In the genomic region with DNA sequence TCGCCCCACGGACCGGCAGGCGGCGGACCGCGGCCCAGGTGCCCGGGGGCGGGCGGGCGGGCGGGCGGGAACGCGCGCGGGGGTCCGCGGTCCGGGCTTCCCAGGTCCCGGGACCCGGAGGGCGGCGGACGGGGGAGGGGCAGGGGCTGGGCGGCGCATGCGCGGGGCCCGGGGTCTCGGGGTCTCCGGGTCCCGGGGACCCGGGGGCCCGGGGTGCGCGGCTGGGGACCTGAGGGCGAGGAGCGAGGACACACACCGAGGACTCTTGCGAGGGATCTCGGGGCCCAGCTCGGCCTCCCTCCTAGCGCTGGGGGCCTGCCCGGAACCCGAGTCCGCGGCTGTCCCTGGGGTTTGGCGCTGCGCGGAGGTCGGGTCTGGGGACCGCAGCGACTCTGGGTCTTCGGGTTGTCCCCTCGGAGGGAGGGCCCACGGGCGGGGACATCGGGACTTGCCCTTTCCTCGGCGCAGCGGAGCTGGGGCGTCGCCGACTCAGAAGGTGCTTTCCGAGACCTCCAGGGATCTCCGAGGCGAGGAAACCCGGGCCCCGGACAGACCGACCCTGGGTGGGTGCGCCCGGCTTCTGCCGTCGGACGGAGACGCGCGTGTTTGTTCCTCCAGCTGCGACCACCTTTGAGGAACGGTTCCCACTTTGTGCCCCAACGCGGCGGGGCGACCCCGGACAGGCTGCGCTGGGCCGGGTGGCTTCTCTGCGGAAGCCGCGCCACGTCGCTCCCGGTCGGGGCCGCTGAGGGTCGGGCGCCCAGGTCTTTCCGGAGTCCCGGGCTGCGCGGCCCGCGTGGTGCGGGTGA, we compare ENCODE assay signal across 8 cellular contexts. TPM values are rescaled to one million over a fixed set of nuclear protein-coding genes. Genes with fewer than 3 reads are reported as not detected.
DNase-seq lines count a peak whose midpoint lies in the region; ATAC-seq, FAIRE-seq and TF ChIP-seq lines count a peak whose summit lies in the region.

No MANE protein-coding gene starts in this region.

- peak overlapping the region; percentile 81 for H2AFZ ChIP-seq in endothelial cell of umbilical vein (ENCODE audit: low read depth, low read length)

- peak overlapping the region; percentile 13 for H3K9ac ChIP-seq in endothelial cell of umbilical vein (replicated peaks; ENCODE audit: extremely low read depth, insufficient read depth, low read length)

- no TSS peak for BruUV-seq in endothelial cell of umbilical vein (replicated peaks; lab: Mats Ljungman, UMichigan)

- intact Hi-C loops in CD8-positive, alpha-beta T cell (cut with DNase I, micrococcal nuclease), result loop anchor here (1.0 kb wide), 4 partner anchors 99 to 184 kb away; a partner anchor contains a TSS
- intact Hi-C loops in endothelial cell of umbilical vein (cut with micrococcal nuclease), result no loop called here

- POLR2A ChIA-PET in CD8-positive, alpha-beta T cell (lab: Charles Lee), result interaction anchor here (0.7 to 2.0 kb wide), 3 partner anchors 10 to 98 kb away, joined by 3 to 4 read pairs (median 3); no protein-coding TSS in a partner anchor
- POLR2A ChIA-PET in endothelial cell of umbilical vein (lab: Charles Lee), result no interaction called here

- peak overlapping the region; percentile 77 for H3K27ac Mint-ChIP-seq in CD8-positive, alpha-beta T cell
- peak overlapping the region in 5 of 6 donors; percentile 33 to 91 (median 74) for H3K27ac Mint-ChIP-seq in naive B cell
- H3K27ac Mint-ChIP-seq in stimulated activated naive CD8-positive, alpha-beta T cell treated with anti-CD3 and anti-CD28 coated beads, Interleukin-15, amount 100 ng/mL, for 72 hours, result peak overlapping the region; percentile 82 to 88

- H3K79me2 ChIP-seq in endothelial cell of umbilical vein (ENCODE audit: control insufficient read depth, insufficient read depth, low read length), result no peaks in the 10 kb centered on the region

- no peak for TF ChIP-seq POLR2A in endothelial cell of umbilical vein (IDR thresholded peaks at IDR 0.05; ENCODE audit: low read depth, low read length)

- H3K4me3 Mint-ChIP-seq in CD8-positive, alpha-beta T cell, result peak overlapping the region; percentile 82
- H3K4me3 Mint-ChIP-seq in naive B cell, result peak overlapping the region; percentile 79 to 92 (median 84)
- H3K4me3 Mint-ChIP-seq in stimulated activated naive CD8-positive, alpha-beta T cell treated with anti-CD3 and anti-CD28 coated beads, Interleukin-15, amount 100 ng/mL, for 72 hours, result peak overlapping the region; percentile 82 to 84

- no peaks in the 10 kb centered on the region for H3K9me1 ChIP-seq in endothelial cell of umbilical vein (replicated peaks; ENCODE audit: control insufficient read depth, extremely low read depth, insufficient read depth, low read length)

- ATAC-seq in CD8-positive, alpha-beta T cell, result peak; percentile 25
- peak; percentile 25 for ATAC-seq in GM21526 (IDR thresholded peaks at IDR 0.05; ENCODE audit: low FRiP score, unreplicated experiment)
- ATAC-seq in naive B cell (ENCODE audit: low read depth in 2 of 2), result peak; percentile 59 to 62
- ATAC-seq in stimulated activated naive CD8-positive, alpha-beta T cell treated with anti-CD3 and anti-CD28 coated beads, Interleukin-15, amount 100 ng/mL, for 72 hours, result peak; percentile 60

- peak overlapping the region; percentile 46 for H3K27ac ChIP-seq in CD8-positive, alpha-beta T cell (ENCODE audit: low read depth, low read length)
- no peak overlapping the region for H3K27ac ChIP-seq in endothelial cell of umbilical vein (ENCODE audit: insufficient read depth, low read depth, low read length)

- H3K9me3 Mint-ChIP-seq in CD8-positive, alpha-beta T cell, result no peaks in the 10 kb centered on the region
- H3K9me3 Mint-ChIP-seq in naive B cell, result no peaks in the 10 kb centered on the region
- H3K9me3 Mint-ChIP-seq in stimulated activated naive CD8-positive, alpha-beta T cell treated with anti-CD3 and anti-CD28 coated beads, Interleukin-15, amount 100 ng/mL, for 72 hours, result no peaks in the 10 kb centered on the region

- H3K4me2 ChIP-seq in endothelial cell of umbilical vein (ENCODE audit: insufficient read depth, low read length), result peak overlapping the region; percentile 86

- H3K4me1 ChIP-seq in CD8-positive, alpha-beta T cell (ENCODE audit: insufficient read depth, low read length), result peaks cover 21% of the 10 kb centered on the region
- peaks cover 11% of the 10 kb centered on the region for H3K4me1 ChIP-seq in endothelial cell of umbilical vein (ENCODE audit: control insufficient read depth, extremely low read depth, insufficient read depth, low read length)

- no peak for TF ChIP-seq CTCF in CD8-positive, alpha-beta T cell (IDR thresholded peaks at IDR 0.05)
- TF ChIP-seq CTCF in endothelial cell of umbilical vein (IDR thresholded peaks at IDR 0.05; ENCODE audit: extremely low read depth in 1 of 2, insufficient read depth in 1 of 2, low read depth in 1 of 2, low read length in 2 of 2), result no peak

- H3K27me3 Mint-ChIP-seq in CD8-positive, alpha-beta T cell (ENCODE audit: low read depth), result no peaks in the 10 kb centered on the region
- H3K27me3 Mint-ChIP-seq in naive B cell, result no peaks in the 10 kb centered on the region
- peaks cover 28% of the 10 kb centered on the region for H3K27me3 Mint-ChIP-seq in stimulated activated naive CD8-positive, alpha-beta T cell treated with anti-CD3 and anti-CD28 coated beads, Interleukin-15, amount 100 ng/mL, for 72 hours

- H3K36me3 Mint-ChIP-seq in CD8-positive, alpha-beta T cell, result peaks cover 12% of the 10 kb centered on the region
- peaks cover 0 to 4% of the 10 kb centered on the region in 2 donors for H3K36me3 Mint-ChIP-seq in naive B cell

- no peaks in the 10 kb centered on the region for H3K27me3 ChIP-seq in CD8-positive, alpha-beta T cell (ENCODE audit: insufficient read depth, low read length)
- peaks cover 8 to 25% of the 10 kb centered on the region in 2 experiments for H3K27me3 ChIP-seq in endothelial cell of umbilical vein (ENCODE audit: control insufficient read depth in 2 of 2, insufficient read depth in 2 of 2, low read length in 2 of 2)

- CTCF ChIA-PET in CD8-positive, alpha-beta T cell (lab: Charles Lee), result no interaction called here
- CTCF ChIA-PET in endothelial cell of umbilical vein (lab: Charles Lee), result interaction anchor here (1.0 kb wide), 1 partner anchor 146 kb away, joined by 3 read pairs; a partner anchor contains a TSS

- peak overlapping the region; percentile 82 for H3K4me3 ChIP-seq in CD8-positive, alpha-beta T cell (ENCODE audit: low read depth, low read length)
- H3K4me3 ChIP-seq in endothelial cell of umbilical vein (replicated peaks in 1 of 3; ENCODE audit: insufficient read depth in 1 of 3, low read depth in 1 of 3, low read length in 3 of 3), result peak overlapping the region; percentile 15 to 92 (median 73)

- DNase-seq in CD8-positive, alpha-beta T cell, result peak; percentile 23 to 70 (median 48)
- DNase-seq in KBM-7 (peak; percentile 43), endothelial cell of umbilical vein (ENCODE audit: low read depth, low spot score) (peak; percentile 19), naive B cell (peak; percentile 68), NCI-H1092 (lab: John Stamatoyannopoulos, UW) (no peak)
- DNase-seq in activated CD8-positive, alpha-beta memory T cell treated with anti-CD3 and anti-CD28 coated beads for 4 hours (ENCODE audit: low read depth in 2 of 2), result peak; percentile 14 to 36
- peak; percentile 68 to 69 for DNase-seq in stimulated activated naive CD8-positive, alpha-beta T cell treated with anti-CD3 and anti-CD28 coated beads, Interleukin-15, amount 100 ng/mL, for 72 hours

- no peaks in the 10 kb centered on the region for H3K36me3 ChIP-seq in CD8-positive, alpha-beta T cell (ENCODE audit: insufficient read depth, low read length)
- H3K36me3 ChIP-seq in endothelial cell of umbilical vein (ENCODE audit: control insufficient read depth in 2 of 2, extremely low read depth in 1 of 2, insufficient read depth in 2 of 2, low read length in 2 of 2), result no peaks in the 10 kb centered on the region

- dilution Hi-C loops in endothelial cell of umbilical vein (cut with MboI; ENCODE audit: extremely low pct_ligation_motif_present, low sequenced_read_pairs), result no loop called here

- no peaks in the 10 kb centered on the region for H3K9me3 ChIP-seq in CD8-positive, alpha-beta T cell (ENCODE audit: low read length)
- no peaks in the 10 kb centered on the region for H3K9me3 ChIP-seq in endothelial cell of umbilical vein (replicated peaks; ENCODE audit: control insufficient read depth, insufficient read depth, low read length)

- H3K4me1 Mint-ChIP-seq in CD8-positive, alpha-beta T cell (ENCODE audit: low read depth), result peaks cover 22% of the 10 kb centered on the region
- peaks cover 11 to 26% (median 18%) of the 10 kb centered on the region in 3 donors for H3K4me1 Mint-ChIP-seq in naive B cell
- H3K4me1 Mint-ChIP-seq in stimulated activated naive CD8-positive, alpha-beta T cell treated with anti-CD3 and anti-CD28 coated beads, Interleukin-15, amount 100 ng/mL, for 72 hours, result peaks cover 27% of the 10 kb centered on the region

- in situ Hi-C loops in KBM-7 (cut with MboI; ENCODE audit: low pct_unique_long_range_greater_than_20kb, low sequenced_read_pairs), result no loop called here

- no peaks in the 10 kb centered on the region for H4K20me1 ChIP-seq in endothelial cell of umbilical vein (replicated peaks; ENCODE audit: control insufficient read depth, extremely low read depth, insufficient read depth, low read length)

- no peak for FAIRE-seq in endothelial cell of umbilical vein (lab: Jason Lieb, UNC)

TF ChIP-seq in endothelial cell of umbilical vein, 7 proteins besides CTCF, POLR2A, EP300 and RAD21:
- peak; percentile 49 for TF ChIP-seq EZH2 (IDR thresholded peaks at IDR 0.05; ENCODE audit: borderline replicate concordance, low read depth, low read length, severe bottlenecking)
- TF ChIP-seq JUN (IDR thresholded peaks at IDR 0.05; ENCODE audit: borderline replicate concordance, insufficient read depth, insufficient read length, low read depth), result no peak

RNA-seq across cellular contexts. Expression of a gene that starts 0.5 kb away (rescaled TPM):
- 1 to 10 TPM; 4.4 to 6.9 TPM for total RNA-seq in CD8-positive, alpha-beta T cell
- 6.6 and 10.7 TPM in 2 replicates for total RNA-seq in endothelial cell of umbilical vein
- 2.9 and 3.1 TPM in 2 replicates for polyA plus RNA-seq in endothelial cell of umbilical vein
- polyA plus RNA-seq in endothelial cell of umbilical vein (2011; cell fraction: cytosol; rRNA removed), result 2.5 and 3.6 TPM in 2 replicates
- polyA plus RNA-seq in endothelial cell of umbilical vein (2011; cell fraction: nucleus; rRNA removed), result 4.3 and 5.5 TPM in 2 replicates
- 3.5 and 4.7 TPM in 2 replicates for polyA plus RNA-seq in endothelial cell of umbilical vein (2012)
- polyA minus RNA-seq in endothelial cell of umbilical vein, result 8.8 and 10.2 TPM in 2 replicates
- polyA minus RNA-seq in endothelial cell of umbilical vein (2011; cell fraction: cytosol; rRNA and poly(A)+ RNA removed), result 4.8 TPM
- 5.0 and 5.8 TPM in 2 replicates for polyA minus RNA-seq in endothelial cell of umbilical vein (2011; cell fraction: nucleus; rRNA and poly(A)+ RNA removed)
- polyA plus RNA-seq in naive B cell (ENCODE audit: low read depth in 6 of 6), result 10 to 100 TPM in 1 of 6 donors, 1 to 10 TPM in 5; 4.6 to 10.8 (median 7.0) TPM
